In the genomic region with DNA sequence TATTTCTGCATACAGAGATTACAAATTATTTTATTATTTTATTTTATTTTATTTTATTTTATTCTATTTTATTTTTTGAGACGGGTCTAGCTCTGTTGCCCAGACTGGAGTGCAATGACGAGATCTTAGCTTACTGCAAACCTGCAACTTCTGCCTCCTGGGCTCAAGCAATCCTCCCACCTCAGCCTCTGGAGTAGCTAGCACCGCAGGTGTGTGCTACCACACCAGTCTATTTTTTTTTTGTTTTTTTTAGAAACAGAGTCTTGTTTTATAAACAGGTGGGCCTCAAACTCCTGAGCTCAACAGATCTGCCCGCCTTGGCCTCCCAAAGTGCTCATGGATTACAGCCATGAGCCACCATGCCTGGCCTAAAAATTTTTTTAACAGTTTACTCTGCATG, we compare ENCODE assay signal across 21 cellular contexts.
DNase-seq lines count a peak whose midpoint lies in the region; ATAC-seq and TF ChIP-seq lines count a peak whose summit lies in the region.
"Had no signal": no experiment of that assay in that cellular context is flagged by ENCODE, and none has a peak within 500 bp of the region (broad histone marks: within the 10 kb centered on the region; RNA-seq: fewer than 3 reads in every experiment).

No MANE protein-coding gene starts in this region.

- peaks cover 73% of the 10 kb centered on the region for H3F3A ChIP-seq in MM.1S (ENCODE audit: insufficient read depth, low read length)

- H3K4me1 Mint-ChIP-seq in WTC11: peaks cover 26% of the 10 kb centered on the region
- H3K4me1 Mint-ChIP-seq: B cell had no signal

- POLR2A ChIA-PET in WTC11 (lab: Charles Lee): no interaction called here

- intact Hi-C loops in sigmoid colon (cut with DNase I): loop anchor here (5.0 kb wide), 1 partner anchor 92 kb away; no protein-coding TSS in a partner anchor

- no peaks in the 10 kb centered on the region for H4K20me1 ChIP-seq in MM.1S (ENCODE audit: insufficient read depth, low read length)
- H4K20me1 ChIP-seq: BLaER1 had no signal

- H3K9me3 ChIP-seq in MM.1S (replicated peaks; ENCODE audit: insufficient read depth, low read length) (no peaks in the 10 kb centered on the region), muscle layer of colon (ENCODE audit: low read length) (no peaks in the 10 kb centered on the region), sigmoid colon (peaks cover 0 to 2% (median 0%) of the 10 kb centered on the region in 4 donors)

- H2AFZ ChIP-seq in MM.1S (ENCODE audit: low read length): no peak overlapping the region
- H2AFZ ChIP-seq: GM23338 had no signal

- peak overlapping the region; percentile 78 for H3K4me3 ChIP-seq in MM.1S (ENCODE audit: low read length)
- no peak overlapping the region for H3K4me3 ChIP-seq in muscle layer of colon (ENCODE audit: low read depth in 1 of 2, low read length in 2 of 2)
- no peak overlapping the region for H3K4me3 ChIP-seq in sigmoid colon
- H3K4me3 ChIP-seq: BLaER1, GM12878, GM23338 had no signal

- H3K9ac ChIP-seq in MM.1S (ENCODE audit: low read length) (peak overlapping the region; percentile 92), muscle layer of colon (ENCODE audit: low read length) (no peak overlapping the region)
- H3K9ac ChIP-seq: BLaER1 had no signal

- ATAC-seq in WTC11: no peak
- ATAC-seq in HG02973 (IDR thresholded peaks at IDR 0.05; ENCODE audit: unreplicated experiment): no peak
- ATAC-seq: CD8-positive, alpha-beta T cell; GM12878; GM23338; HCT116 had no signal

- WGBS in sigmoid colon, 2 donors: 82 to 88% methylated on average over 4 of the region's 4 CpGs

- DNase-seq in MM.1S: peak; percentile 84
- no peak for DNase-seq in WTC11 (ENCODE audit: low spot score)
- no peak for DNase-seq in sigmoid colon
- no peak for DNase-seq in NCI-H128 (lab: John Stamatoyannopoulos, UW; ENCODE audit: unreplicated experiment)
- DNase-seq in erythroblast (lab: John Stamatoyannopoulos, UW): no peak
- DNase-seq: Caco-2; CD4-positive, CD25-positive, alpha-beta regulatory T cell; CD8-positive, alpha-beta T cell; DMS153; EL; GDM1 had no signal

- no peak for TF ChIP-seq EP300 in sigmoid colon (IDR thresholded peaks at IDR 0.05)

- peak overlapping the region; percentile 84 for H3K4me2 ChIP-seq in MM.1S (ENCODE audit: low read depth, low read length)
- H3K4me2 ChIP-seq: BLaER1, GM23338 had no signal

- H3K4me1 ChIP-seq in MM.1S (ENCODE audit: low read length) (peaks cover 17% of the 10 kb centered on the region), muscle layer of colon (ENCODE audit: insufficient read depth, low read length) (peaks cover 8% of the 10 kb centered on the region), sigmoid colon (peaks cover 0 to 58% (median 15%) of the 10 kb centered on the region in 4 donors)
- H3K4me1 ChIP-seq: BLaER1 had no signal

- H3K36me3 ChIP-seq in MM.1S (replicated peaks; ENCODE audit: insufficient read depth, low read length) (peaks cover 10% of the 10 kb centered on the region), muscle layer of colon (ENCODE audit: insufficient read depth, low read length) (no peaks in the 10 kb centered on the region), sigmoid colon (no peaks in the 10 kb centered on the region)
- H3K36me3 ChIP-seq: BLaER1 had no signal

- TF ChIP-seq POLR2A in sigmoid colon (IDR thresholded peaks at IDR 0.05): no peak
- TF ChIP-seq POLR2A in erythroblast (IDR thresholded peaks at IDR 0.05; ENCODE audit: low read length): no peak

- H3K27me3 Mint-ChIP-seq in WTC11 (ENCODE audit: low read depth): peaks cover 22% of the 10 kb centered on the region
- H3K27me3 Mint-ChIP-seq: B cell had no signal

- CTCF ChIA-PET in WTC11 (lab: Charles Lee): interaction anchor here (0.8 to 1.9 kb wide), 4 partner anchors 13 to 570 kb away, joined by 3 to 6 read pairs (median 4); partner anchors contain the start of gene PCP4

- H3K4me3 Mint-ChIP-seq in WTC11: no peak overlapping the region
- H3K4me3 Mint-ChIP-seq: B cell; CD4-positive, CD25-positive, alpha-beta regulatory T cell; CD8-positive, alpha-beta T cell; GM23338; H9 had no signal

- H3K36me3 Mint-ChIP-seq in WTC11: peaks cover 12% of the 10 kb centered on the region
- H3K36me3 Mint-ChIP-seq: CD4-positive, CD25-positive, alpha-beta regulatory T cell; CD8-positive, alpha-beta T cell had no signal

- H3K27ac Mint-ChIP-seq in WTC11: no peak overlapping the region
- H3K27ac Mint-ChIP-seq: B cell; CD4-positive, CD25-positive, alpha-beta regulatory T cell; CD8-positive, alpha-beta T cell; GM23338; H9 had no signal

- H3K9me2 ChIP-seq in MM.1S (replicated peaks; ENCODE audit: insufficient read depth, low read length): no peaks in the 10 kb centered on the region

- peak overlapping the region; percentile 77 for H3K27ac ChIP-seq in MM.1S (ENCODE audit: low read length)
- H3K27ac ChIP-seq in muscle layer of colon (ENCODE audit: low read depth, low read length): peak overlapping the region; percentile 3
- H3K27ac ChIP-seq in sigmoid colon: peak overlapping the region; percentile 43 to 74 (median 54)
- H3K27ac ChIP-seq: 22Rv1, BLaER1, C4-2B had no signal

- H3K9me3 Mint-ChIP-seq in WTC11: peaks cover 12% of the 10 kb centered on the region

- peaks cover 86% of the 10 kb centered on the region for H3K79me2 ChIP-seq in MM.1S (ENCODE audit: low read length)

- H3K27me3 ChIP-seq in MM.1S (replicated peaks; ENCODE audit: insufficient read depth, low read length): no peaks in the 10 kb centered on the region
- no peaks in the 10 kb centered on the region for H3K27me3 ChIP-seq in muscle layer of colon (ENCODE audit: control insufficient read depth in 1 of 2, insufficient read depth in 2 of 2, low read length in 2 of 2)
- no peaks in the 10 kb centered on the region for H3K27me3 ChIP-seq in sigmoid colon
- H3K27me3 ChIP-seq: BLaER1 had no signal

- TF ChIP-seq CTCF in MM.1S (IDR thresholded peaks at IDR 0.05; ENCODE audit: low read length): no peak
- no peak for TF ChIP-seq CTCF in WTC11 (IDR thresholded peaks at IDR 0.05)
- TF ChIP-seq CTCF in sigmoid colon (IDR thresholded peaks at IDR 0.05): no peak

TF ChIP-seq in WTC11, 78 proteins besides CTCF, POLR2A, EP300 and RAD21:
- TF ChIP-seq HMGA2 (CRISPR knock-in tag; IDR thresholded peaks at IDR 0.05): peak; percentile 56
- no peak for TF ChIP-seq MYBL2 (CRISPR knock-in tag; IDR thresholded peaks at IDR 0.05)

Comparison
In these comparisons a context has a peak if more than half of its experiments do, and no peak if none do; other contexts are left out.
1. H3K27ac ChIP-seq: peak in every context shown above with its lines; median percentile 77 in MM.1S; 54 in sigmoid colon; 3 in muscle layer of colon.